20 cellular contexts compared by ENCODE assay signal in the genomic region with DNA sequence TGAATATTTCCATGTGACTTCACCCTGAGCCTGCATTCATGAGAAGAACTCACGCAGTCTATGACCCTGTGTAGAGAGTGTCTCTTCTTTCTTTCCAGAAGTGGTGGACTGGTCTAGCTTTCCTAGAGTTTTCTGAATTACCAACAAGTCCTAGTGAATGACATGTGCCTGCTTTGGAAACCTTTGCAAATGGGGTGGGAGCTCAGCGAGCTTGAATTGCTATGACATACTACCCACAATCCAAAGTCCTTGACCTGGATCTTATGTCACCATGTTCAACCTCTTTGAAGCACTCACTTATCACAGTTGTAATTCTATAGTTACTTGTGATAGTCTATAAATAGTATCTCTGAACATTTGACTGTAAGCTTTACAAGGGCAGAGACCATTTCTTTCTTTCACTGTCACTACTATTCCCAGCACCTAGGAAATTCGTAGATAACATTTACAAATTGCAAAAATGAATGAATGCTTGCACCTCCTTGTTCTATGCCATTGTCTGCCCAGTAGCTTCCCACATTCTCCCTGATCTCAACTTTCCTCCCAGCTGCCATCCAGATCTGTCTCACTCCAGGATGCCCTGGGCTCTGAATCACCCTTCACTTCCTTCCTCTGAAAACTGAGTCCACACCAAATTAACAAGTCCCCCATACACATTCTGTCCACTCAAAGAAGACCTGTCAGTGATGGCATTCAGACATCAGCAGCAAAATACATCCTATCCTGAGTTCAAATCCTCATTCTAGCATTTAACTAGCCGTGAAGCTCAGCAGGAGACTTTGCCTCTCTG.
"Had no signal": no experiment of that assay in that cellular context is flagged by ENCODE, and none has a peak within 500 bp of the region (broad histone marks: within the 10 kb centered on the region; RNA-seq: fewer than 3 reads in every experiment).

No MANE protein-coding gene starts in this region.

- H3K4me1 ChIP-seq: ascending aorta, esophagus squamous epithelium, lower lobe of right lung had no signal

- DNase-seq: activated CD4-positive, alpha-beta T cell treated with anti-CD3 and anti-CD28 coated beads, Interleukin-2, amount 50 U/mL, for 1 hour; activated T-cell treated with anti-CD3 and anti-CD28 coated beads, Interleukin-2, amount 50 U/mL, for 24 hours; brain microvascular endothelial cell; central memory CD4-positive, alpha-beta T cell; effector memory CD8-positive, alpha-beta T cell; esophagus squamous epithelium; heart left ventricle; islet precursor cell; lower lobe of right lung; naive B cell; stimulated activated CD4-positive, alpha-beta T cell treated with anti-CD3 and anti-CD28 coated beads, Interleukin-4, amount 100 ng/mL, for 4 hours; substantia nigra; T-cell; thyroid gland had no signal

- H3K27me3 ChIP-seq: ascending aorta, brain microvascular endothelial cell, heart left ventricle, thyroid gland had no signal

- H3K9me3 ChIP-seq: ascending aorta, esophagus squamous epithelium, heart left ventricle, lower lobe of right lung, thyroid gland had no signal

- H3K27ac ChIP-seq: ascending aorta, brain microvascular endothelial cell, esophagus squamous epithelium, heart left ventricle, lower lobe of right lung, thyroid gland, VCaP had no signal

- H3K36me3 ChIP-seq: ascending aorta, brain microvascular endothelial cell, esophagus squamous epithelium, heart left ventricle, lower lobe of right lung, thyroid gland had no signal

- ATAC-seq: activated CD4-positive, CD25-positive, alpha-beta regulatory T cell treated with anti-CD3 and anti-CD28 coated beads, Interleukin-2, amount 50 U/mL, for 24 hours; activated naive CD4-positive, alpha-beta T cell treated with anti-CD3 and anti-CD28 coated beads, Interleukin-2, amount 50 U/mL, for 72 hours; activated T-helper 17 cell treated with anti-CD3 and anti-CD28 coated beads, Interleukin-2, amount 50 U/mL, for 72 hours; effector memory CD8-positive, alpha-beta T cell; heart left ventricle; left lobe of liver; lower lobe of right lung; T-cell had no signal

- H3K4me3 ChIP-seq: ascending aorta, esophagus squamous epithelium, heart left ventricle, lower lobe of right lung, thyroid gland had no signal
